In the genomic region with DNA sequence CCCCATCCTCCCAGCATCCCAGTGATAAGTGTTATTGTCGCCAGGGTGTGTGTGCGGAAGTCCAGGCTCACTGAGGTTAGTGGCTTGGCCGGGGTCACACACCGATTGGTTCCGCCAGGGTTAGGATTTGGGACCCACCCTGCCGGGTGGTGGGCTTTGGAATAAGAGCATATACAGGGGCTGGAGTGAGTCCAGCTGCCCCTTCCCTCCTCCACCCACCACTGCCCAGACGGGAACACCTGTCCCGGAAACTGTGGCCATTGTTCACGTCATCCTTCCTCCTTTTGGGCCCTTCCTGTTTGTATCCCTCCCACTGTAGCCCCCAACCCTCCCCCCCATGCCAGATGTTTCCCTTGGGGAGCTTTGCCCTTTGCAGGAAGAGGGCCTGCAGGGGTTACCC, we compare ENCODE assay signal across 2 cellular contexts.
TF ChIP-seq lines count a peak whose summit lies in the region.

No MANE protein-coding gene starts in this region.

TF ChIP-seq in GM12891, 5 proteins besides CTCF, POLR2A, EP300 and RAD21:
- TF ChIP-seq PAX5 (IDR thresholded peaks at IDR 0.05; ENCODE audit: insufficient read depth, low read length, severe bottlenecking) (no peak), SPI1 (IDR thresholded peaks at IDR 0.05; ENCODE audit: low read depth, low read length) (no peak), TAF1 (IDR thresholded peaks at IDR 0.05; ENCODE audit: low read depth, low read length) (no peak), POU2F2 (IDR thresholded peaks at IDR 0.05; ENCODE audit: low read depth, low read length) (no peak), POLR2AphosphoS5 (IDR thresholded peaks at IDR 0.05; ENCODE audit: low read depth, low read length) (no peak)

TF ChIP-seq in endothelial cell of umbilical vein, 7 proteins besides CTCF, POLR2A, EP300 and RAD21:
- TF ChIP-seq POLR2AphosphoS5 (IDR thresholded peaks at IDR 0.05; ENCODE audit: insufficient read depth, low read depth, low read length) = peak; percentile 74
- no peak for TF ChIP-seq MAX (IDR thresholded peaks at IDR 0.05; ENCODE audit: insufficient read depth, insufficient read length)
- peak; percentile 23 for TF ChIP-seq FOS (IDR thresholded peaks at IDR 0.05; ENCODE audit: borderline replicate concordance, insufficient read depth, low read length)
